ENCODE assay signal across 8 cellular contexts in genomic region chr4:151408630-151409469, GRCh38. TPM values are rescaled to one million over a fixed set of nuclear protein-coding genes. Genes with fewer than 3 reads are reported as not detected.
DNase-seq lines count a peak whose midpoint lies in the region; ATAC-seq lines count a peak whose summit lies in the region.

Gene FHIP1A, plus strand, starts transcription at chr4:151409176. Its CDS starts 157,084 bp downstream, at chr4:151566260.

- CTCF ChIA-PET in activated CD4-positive, alpha-beta memory T cell treated with anti-CD3 and anti-CD28 coated beads, Interleukin-2, amount 10 ng/mL, durations not matched to agents 7 days and 5 days (lab: Charles Lee), result no interaction called here

- in situ Hi-C loops in ACHN (cut with HindIII; ENCODE audit: low pct_ligation_motif_present, low pct_unique_long_range_greater_than_20kb, low sequenced_read_pairs), result no loop called here

- no peaks in the 10 kb centered on the region for H3K36me3 Mint-ChIP-seq in activated CD4-positive, alpha-beta memory T cell treated with anti-CD3 and anti-CD28 coated beads, Interleukin-2, amount 10 ng/mL, durations not matched to agents 7 days and 5 days (ENCODE audit: low read depth)
- no peaks in the 10 kb centered on the region for H3K36me3 Mint-ChIP-seq in memory B cell

- peak; percentile 88 for DNase-seq in ACHN
- peak; percentile 32 for DNase-seq in NCI-H2227 treated with DMSO at 0.1 percent for 48 hours (lab: John Stamatoyannopoulos, UW)
- DNase-seq in activated CD4-positive, alpha-beta memory T cell treated with anti-CD3 and anti-CD28 coated beads, Interleukin-2, amount 10 ng/mL, durations not matched to agents 7 days and 5 days, result peak; percentile 73
- DNase-seq in effector CD8-positive, alpha-beta T cell (lab: John Stamatoyannopoulos, UW), result peak; percentile 80
- DNase-seq in memory B cell (ENCODE audit: low spot score in 2 of 2), result peak; percentile 67 to 73
- DNase-seq in stimulated activated CD8-positive, alpha-beta memory T cell treated with anti-CD3 and anti-CD28 coated beads, Interleukin-15, amount 100 ng/mL, for 1 hour (ENCODE audit: low read depth), result peak; percentile 53

- H3K4me1 Mint-ChIP-seq in activated CD4-positive, alpha-beta memory T cell treated with anti-CD3 and anti-CD28 coated beads, Interleukin-2, amount 10 ng/mL, durations not matched to agents 7 days and 5 days, result peaks cover 23% of the 10 kb centered on the region
- H3K4me1 Mint-ChIP-seq in memory B cell, result peaks cover 16% of the 10 kb centered on the region

- POLR2A ChIA-PET in activated CD4-positive, alpha-beta memory T cell treated with anti-CD3 and anti-CD28 coated beads, Interleukin-2, amount 10 ng/mL, durations not matched to agents 7 days and 5 days (lab: Charles Lee), result no interaction called here

- ATAC-seq in GM18861 (IDR thresholded peaks at IDR 0.05; ENCODE audit: unreplicated experiment) (peak; percentile 77), HG03060 (IDR thresholded peaks at IDR 0.05; ENCODE audit: low read depth, unreplicated experiment) (peak; percentile 60), memory B cell (ENCODE audit: low read depth) (peak; percentile 89)

- peak within 1 kb of the TSS; percentile 76 for H3K4me3 Mint-ChIP-seq in activated CD4-positive, alpha-beta memory T cell treated with anti-CD3 and anti-CD28 coated beads, Interleukin-2, amount 10 ng/mL, durations not matched to agents 7 days and 5 days
- peak within 1 kb of the TSS; percentile 85 for H3K4me3 Mint-ChIP-seq in memory B cell

- H3K27me3 Mint-ChIP-seq in activated CD4-positive, alpha-beta memory T cell treated with anti-CD3 and anti-CD28 coated beads, Interleukin-2, amount 10 ng/mL, durations not matched to agents 7 days and 5 days, result peaks cover 54% of the 10 kb centered on the region
- H3K27me3 Mint-ChIP-seq in memory B cell, result peaks cover 7% of the 10 kb centered on the region

- H3K27ac Mint-ChIP-seq in activated CD4-positive, alpha-beta memory T cell treated with anti-CD3 and anti-CD28 coated beads, Interleukin-2, amount 10 ng/mL, durations not matched to agents 7 days and 5 days, result no peak within 1 kb of the TSS
- peak within 1 kb of the TSS; percentile 7 for H3K27ac Mint-ChIP-seq in memory B cell

- H3K9me3 Mint-ChIP-seq in activated CD4-positive, alpha-beta memory T cell treated with anti-CD3 and anti-CD28 coated beads, Interleukin-2, amount 10 ng/mL, durations not matched to agents 7 days and 5 days, result no peaks in the 10 kb centered on the region
- no peaks in the 10 kb centered on the region for H3K9me3 Mint-ChIP-seq in memory B cell

RNA-seq across cellular contexts. Expression of gene FHIP1A, which starts in this region (rescaled TPM):
- total RNA-seq in activated CD4-positive, alpha-beta memory T cell treated with anti-CD3 and anti-CD28 coated beads, Interleukin-2, amount 10 ng/mL, durations not matched to agents 7 days and 5 days, result under 1 TPM; 0.05 to 0.18 TPM

Comparison
In these comparisons a context has a peak if more than half of its experiments do, and no peak if none do; other contexts are left out.
1. Peak in every context shown above with its lines: DNase-seq and ATAC-seq.
2. Peak in DNase-seq in activated CD4-positive, alpha-beta memory T cell treated with anti-CD3 and anti-CD28 coated beads, Interleukin-2, amount 10 ng/mL, durations not matched to agents 7 days and 5 days; RNA of the gene not detected or under 1 TPM.
3. DNase-seq: peak in every context shown above with its lines; median percentile 88 in ACHN; 80 in effector CD8-positive, alpha-beta T cell; 73 in activated CD4-positive, alpha-beta memory T cell treated with anti-CD3 and anti-CD28 coated beads, Interleukin-2, amount 10 ng/mL, durations not matched to agents 7 days and 5 days; 70 in memory B cell; 53 in stimulated activated CD8-positive, alpha-beta memory T cell treated with anti-CD3 and anti-CD28 coated beads, Interleukin-15, amount 100 ng/mL, for 1 hour; 32 in NCI-H2227 treated with DMSO at 0.1 percent for 48 hours.